1 cellular context compared by ENCODE assay signal in genomic region chr2:212970132-212970531, GRCh38.
TF ChIP-seq lines count a peak whose summit lies in the region.

No MANE protein-coding gene starts in this region.

TF ChIP-seq in HepG2, 621 proteins besides CTCF, POLR2A, EP300 and RAD21:
- TF ChIP-seq ZNF224 (CRISPR knock-in tag; IDR thresholded peaks at IDR 0.05): no peak
